Comparison of ENCODE assay signal across 9 cellular contexts in genomic region chr11:106091480-106092123, GRCh38. TPM values are rescaled to one million over a fixed set of nuclear protein-coding genes. Genes with fewer than 3 reads are reported as not detected.
DNase-seq lines count a peak whose midpoint lies in the region; ATAC-seq and TF ChIP-seq lines count a peak whose summit lies in the region.
"Had no signal": no experiment of that assay in that cellular context is flagged by ENCODE, and none has a peak within 500 bp of the region (broad histone marks: within the 10 kb centered on the region; RNA-seq: fewer than 3 reads in every experiment).

No MANE protein-coding gene starts in this region.

- intact Hi-C loops in esophagus muscularis mucosa (cut with DNase I) = no loop called here

- WGBS in esophagus muscularis mucosa = 46% methylated on average over 3 of the region's 3 CpGs

- H3K36me3 ChIP-seq in esophagus muscularis mucosa = peaks cover 9 to 58% (median 37%) of the 10 kb centered on the region in 4 donors

- TF ChIP-seq CTCF in fibroblast of villous mesenchyme (IDR thresholded peaks at IDR 0.05; ENCODE audit: insufficient read depth, low read depth, low read length) = no peak
- TF ChIP-seq CTCF in esophagus muscularis mucosa (IDR thresholded peaks at IDR 0.05) = no peak

- H3K27me3 ChIP-seq in esophagus muscularis mucosa = no peaks in the 10 kb centered on the region
- H3K27me3 ChIP-seq: heart right ventricle had no signal

- DNase-seq in LHCN-M2 (ENCODE audit: low read depth) (peak; percentile 70), fibroblast of villous mesenchyme (ENCODE audit: low read depth) (peak; percentile 63), globus pallidus (ENCODE audit: low spot score) (no peak), LoVo (ENCODE audit: low spot score) (no peak), esophagus muscularis mucosa (ENCODE audit: extremely low spot score) (no peak), NCI-H2081 (lab: John Stamatoyannopoulos, UW) (no peak)
- DNase-seq: heart right ventricle had no signal

- TF ChIP-seq EP300 in esophagus muscularis mucosa (IDR thresholded peaks at IDR 0.05) = no peak

- H3K9me3 ChIP-seq in esophagus muscularis mucosa = no peaks in the 10 kb centered on the region
- H3K9me3 ChIP-seq: heart right ventricle had no signal

- ATAC-seq in GM18499 (IDR thresholded peaks at IDR 0.05; ENCODE audit: insufficient read depth, unreplicated experiment) (peak; percentile 99), GM21576 (IDR thresholded peaks at IDR 0.05; ENCODE audit: unreplicated experiment) (peak; percentile 98)

- no peak for TF ChIP-seq POLR2A in esophagus muscularis mucosa (IDR thresholded peaks at IDR 0.05; ENCODE audit: low read depth)

- no peak overlapping the region for H3K27ac ChIP-seq in esophagus muscularis mucosa (replicated peaks in 1 of 4)
- H3K27ac ChIP-seq: heart right ventricle had no signal

- H3K4me3 ChIP-seq in fibroblast of villous mesenchyme (ENCODE audit: low read depth, low read length) (no peak overlapping the region), esophagus muscularis mucosa (no peak overlapping the region)
- H3K4me3 ChIP-seq: heart right ventricle had no signal

- H3K4me1 ChIP-seq in esophagus muscularis mucosa = peaks cover 21 to 54% (median 51%) of the 10 kb centered on the region in 4 donors

RNA-seq across cellular contexts. Expression of gene AASDHPPT, which starts 14.1 kb away (rescaled TPM):
- 64.5 and 74.6 TPM in 2 replicates for total RNA-seq in LHCN-M2 (2014; rRNA removed)
- 13.4 TPM for polyA plus RNA-seq in LHCN-M2 (2012)
- total RNA-seq in fibroblast of villous mesenchyme = 47.7 and 72.5 TPM in 2 replicates
- 10 to 100 TPM; 23.7 to 28.0 (median 24.7) TPM for total RNA-seq in esophagus muscularis mucosa

RNA-seq across cellular contexts. Expression of gene KBTBD3, which starts 14.5 kb away (rescaled TPM):
- total RNA-seq in LHCN-M2 (2014; rRNA removed) (0.77 and 2.4 TPM in 2 replicates), fibroblast of villous mesenchyme (2.6 and 3.9 TPM in 2 replicates), esophagus muscularis mucosa (1 to 10 TPM; 3.6 to 8.3 (median 6.6) TPM)
- polyA plus RNA-seq in LHCN-M2 (2012) = 2.7 TPM

Comparison
In these comparisons a context has a peak if more than half of its experiments do, and no peak if none do; other contexts are left out.
1. DNase-seq: peak in LHCN-M2 (single experiment) and fibroblast of villous mesenchyme (single experiment); none in globus pallidus (single experiment), LoVo (single experiment), esophagus muscularis mucosa (single experiment) and NCI-H2081 (0 of 2).